In the genomic region with DNA sequence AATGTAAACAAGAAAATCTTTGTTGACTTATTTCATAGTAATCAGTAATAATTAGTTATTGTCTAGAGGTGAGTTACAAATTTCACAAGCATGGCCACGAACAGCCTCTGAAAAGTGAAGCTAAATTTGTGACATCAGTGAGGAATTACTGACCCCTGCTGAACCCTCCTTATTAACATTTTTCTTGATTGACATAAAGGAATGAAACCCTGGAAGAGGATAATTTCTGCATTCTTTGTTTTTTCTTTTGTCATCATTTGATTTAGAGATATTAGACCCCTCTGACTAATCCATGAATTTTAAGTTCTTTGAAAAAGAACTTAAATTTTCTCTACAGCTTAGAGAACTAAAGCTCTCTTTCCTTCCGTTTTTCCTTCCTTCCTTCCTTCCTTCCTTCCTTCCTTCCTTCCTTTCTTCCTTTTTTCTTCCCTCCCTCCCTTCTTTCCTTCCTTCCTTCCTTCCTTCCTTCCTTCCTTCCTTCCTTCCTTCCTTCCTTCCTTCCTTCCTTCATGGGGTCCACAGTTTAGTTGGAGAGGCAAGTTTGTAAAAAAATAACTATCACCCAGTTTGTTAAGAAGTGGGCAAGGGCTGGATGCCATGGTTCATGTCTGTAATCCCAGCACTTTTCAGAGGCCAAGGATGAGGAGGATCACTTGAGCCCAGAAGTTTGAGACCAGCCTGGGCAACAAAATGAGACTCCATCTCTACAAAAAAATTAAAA, we compare ENCODE assay signal across 20 cellular contexts.
"Had no signal": no experiment of that assay in that cellular context is flagged by ENCODE, and none has a peak within 500 bp of the region (broad histone marks: within the 10 kb centered on the region; RNA-seq: fewer than 3 reads in every experiment).

No MANE protein-coding gene starts in this region.

- H3K4me3 ChIP-seq: MG63, SJSA1 had no signal

- H3K36me3 ChIP-seq: MG63, SJSA1 had no signal

- H3K9me3 ChIP-seq: MG63, SJSA1 had no signal

- H3K27me3 ChIP-seq: MG63, SJSA1 had no signal

- H3K27ac ChIP-seq: SJSA1 had no signal

- DNase-seq: IMR-90, Karpas-422, KG1, MG63, NCI-H1092, NCI-H1105 treated with DMSO at 0.1 percent for 48 hours, NCI-H1417 treated with DMSO at 0.1 percent for 48 hours, NCI-H146, NCI-H1694 treated with DMSO at 0.1 percent for 48 hours, NCI-H2029, NCI-H2081 treated with DMSO at 0.1 percent for 48 hours, NCI-H226, NCI-H446, NCI-H510A, NCI-H524 treated with DMSO at 0.1 percent for 48 hours, NCI-H774, Right ventricle myocardium superior, RPMI8226, SIG-M5 had no signal
